Comparison of ENCODE assay signal across 9 cellular contexts in the genomic region with DNA sequence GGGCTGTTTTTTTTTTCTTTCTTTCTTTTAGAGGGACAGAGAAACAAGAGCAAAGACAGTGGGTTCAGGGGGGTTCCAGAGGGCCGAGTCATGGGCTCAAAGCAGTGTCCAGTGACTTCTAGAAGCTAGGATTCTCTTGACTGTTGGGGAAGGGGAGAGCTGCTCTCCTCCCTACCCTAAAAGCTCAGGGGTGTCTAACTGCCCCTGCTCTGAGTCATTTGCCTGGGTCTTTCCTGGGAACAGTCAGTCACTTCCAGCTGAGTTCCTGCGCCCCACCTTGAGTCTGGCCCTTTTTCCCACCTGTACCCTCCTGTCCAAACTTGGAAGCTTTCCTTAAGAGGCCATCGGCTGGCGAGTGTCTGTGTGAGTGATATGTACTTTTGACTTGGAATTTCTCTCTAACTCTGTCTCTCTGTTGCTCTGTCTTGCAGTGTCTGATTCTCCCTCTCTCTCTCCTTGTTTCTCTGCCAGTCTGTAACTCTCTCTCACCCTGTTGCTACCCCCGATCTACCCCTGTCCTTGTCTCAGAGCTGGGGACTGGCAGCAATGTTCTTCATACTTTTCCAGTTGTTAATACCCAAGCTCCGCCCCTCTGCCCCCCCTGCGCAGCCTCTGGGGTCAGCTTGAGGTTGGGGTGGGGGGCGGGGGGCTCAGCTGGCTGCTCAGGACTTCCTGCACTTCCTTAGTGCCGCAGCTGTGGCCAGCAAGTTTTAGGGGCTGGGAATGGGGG. TPM values are rescaled to one million over a fixed set of nuclear protein-coding genes. Genes with fewer than 3 reads are reported as not detected.
DNase-seq lines count a peak whose midpoint lies in the region; ATAC-seq and TF ChIP-seq lines count a peak whose summit lies in the region.
"Had no signal": no experiment of that assay in that cellular context is flagged by ENCODE, and none has a peak within 500 bp of the region (broad histone marks: within the 10 kb centered on the region; RNA-seq: fewer than 3 reads in every experiment).

No MANE protein-coding gene starts in this region.

- H3K4me1 ChIP-seq in cardiac muscle cell (ENCODE audit: low read depth) (peaks cover 52% of the 10 kb centered on the region), mucosa of rectum (ENCODE audit: control insufficient read depth in 2 of 2, insufficient read depth in 2 of 2, low read length in 2 of 2) (peaks cover 55 to 59% of the 10 kb centered on the region in 2 donors), upper lobe of right lung (peaks cover 53% of the 10 kb centered on the region)

- H3K27ac ChIP-seq in cardiac muscle cell (peak overlapping the region; percentile 84), mucosa of rectum (ENCODE audit: low read depth in 2 of 2, low read length in 2 of 2) (peak overlapping the region; percentile 87 to 89), upper lobe of right lung (peak overlapping the region; percentile 93)

- no peaks in the 10 kb centered on the region for H3K27me3 ChIP-seq in cardiac muscle cell
- no peaks in the 10 kb centered on the region for H3K27me3 ChIP-seq in mucosa of rectum (ENCODE audit: control insufficient read depth in 2 of 2, insufficient read depth in 2 of 2, low read length in 2 of 2)
- no peaks in the 10 kb centered on the region for H3K27me3 ChIP-seq in upper lobe of right lung

- H3K4me3 ChIP-seq in cardiac muscle cell (peak overlapping the region; percentile 93), mucosa of rectum (ENCODE audit: low read length in 2 of 2) (peak overlapping the region; percentile 48 to 92), upper lobe of right lung (peak overlapping the region; percentile 97)

- intact Hi-C loops in Right ventricle myocardium superior (cut with DNase I) = loop anchor here (5.0 kb wide), 1 partner anchor 37 kb away; a partner anchor contains a TSS
- intact Hi-C loops in upper lobe of right lung (cut with DNase I) = no loop called here
- intact Hi-C loops in sciatic nerve (cut with DNase I) = no loop called here

- H3K9me3 ChIP-seq in cardiac muscle cell (ENCODE audit: low read depth) = no peaks in the 10 kb centered on the region
- H3K9me3 ChIP-seq in mucosa of rectum (ENCODE audit: control insufficient read depth in 2 of 2, low read length in 2 of 2) = no peaks in the 10 kb centered on the region
- no peaks in the 10 kb centered on the region for H3K9me3 ChIP-seq in upper lobe of right lung

- H3K36me3 ChIP-seq in cardiac muscle cell (no peaks in the 10 kb centered on the region), mucosa of rectum (ENCODE audit: control insufficient read depth in 2 of 2, insufficient read depth in 2 of 2, low read length in 2 of 2) (no peaks in the 10 kb centered on the region), upper lobe of right lung (no peaks in the 10 kb centered on the region)

- TF ChIP-seq CTCF in cardiac muscle cell (IDR thresholded peaks at IDR 0.05; ENCODE audit: low read depth, low read length) (no peak), upper lobe of right lung (IDR thresholded peaks at IDR 0.05) (no peak)

- peak; percentile 47 to 55 for DNase-seq in cardiac muscle cell (ENCODE audit: low read depth in 1 of 2, low spot score in 1 of 2)
- no peak for DNase-seq in Right ventricle myocardium superior
- DNase-seq in cerebellar cortex (ENCODE audit: low spot score) = peak; percentile 48
- no peak for DNase-seq in upper lobe of right lung
- no peak for DNase-seq in germinal center (ENCODE audit: low spot score)
- DNase-seq in NCI-H2081 (lab: John Stamatoyannopoulos, UW) = no peak
- no peak for DNase-seq in sciatic nerve (ENCODE audit: low spot score)
- DNase-seq: activated naive CD4-positive, alpha-beta T cell had no signal

- H3K9ac ChIP-seq in mucosa of rectum (ENCODE audit: low read depth in 1 of 2, low read length in 2 of 2) = peak overlapping the region; percentile 56 to 88

- no peak for ATAC-seq in Right ventricle myocardium superior (ENCODE audit: poor library complexity)
- ATAC-seq in upper lobe of right lung = no peak
- ATAC-seq in sciatic nerve = no peak

RNA-seq across cellular contexts. Expression of a gene that starts 2.4 kb away (rescaled TPM):
- 78.1 and 87.0 TPM in 2 replicates for total RNA-seq in cardiac muscle cell
- polyA plus RNA-seq in cardiac muscle cell = 58.1 and 65.4 TPM in 2 replicates
- 80.0 TPM for total RNA-seq in Right ventricle myocardium superior
- total RNA-seq in upper lobe of right lung = 55.6 TPM
- total RNA-seq in sciatic nerve = 72.0 TPM

RNA-seq across cellular contexts. Expression of a gene that starts 11.0 kb away (rescaled TPM):
- total RNA-seq in cardiac muscle cell (116 and 125 TPM in 2 replicates), Right ventricle myocardium superior (54.0 TPM), upper lobe of right lung (81.3 TPM), sciatic nerve (74.7 TPM)
- 102 and 121 TPM in 2 replicates for polyA plus RNA-seq in cardiac muscle cell

RNA-seq across cellular contexts. Expression of a gene that starts 35.2 kb away (rescaled TPM):
- total RNA-seq in cardiac muscle cell (1.2 and 3.7 TPM in 2 replicates), Right ventricle myocardium superior (21.1 TPM), upper lobe of right lung (24.9 TPM), sciatic nerve (69.8 TPM)
- polyA plus RNA-seq in cardiac muscle cell = 1.7 and 4.2 TPM in 2 replicates

RNA-seq across cellular contexts. Expression of a gene that starts 50.0 kb away (rescaled TPM):
- total RNA-seq in cardiac muscle cell (not detected in 2 replicates), Right ventricle myocardium superior (not detected), upper lobe of right lung (1.2 TPM), sciatic nerve (2.3 TPM)
- not detected in 2 replicates for polyA plus RNA-seq in cardiac muscle cell

RNA-seq across cellular contexts. Expression of a gene that starts 56.6 kb away (rescaled TPM):
- 96.8 and 104 TPM in 2 replicates for total RNA-seq in cardiac muscle cell
- polyA plus RNA-seq in cardiac muscle cell = 27.3 and 33.2 TPM in 2 replicates
- 46.8 TPM for total RNA-seq in Right ventricle myocardium superior
- total RNA-seq in upper lobe of right lung = 84.4 TPM
- 108 TPM for total RNA-seq in sciatic nerve

Comparison
In these comparisons a context has a peak if more than half of its experiments do, and no peak if none do; other contexts are left out.
1. DNase-seq: peak in cardiac muscle cell (2 of 2) and cerebellar cortex (single experiment); none in Right ventricle myocardium superior (single experiment), upper lobe of right lung (single experiment), germinal center (single experiment), NCI-H2081 (0 of 2) and sciatic nerve (single experiment).
2. Peak in every context shown above with its lines, with median percentiles within 50 percentile points of each other: H3K27ac ChIP-seq and H3K4me3 ChIP-seq.